Comparison of ENCODE assay signal across 28 cellular contexts in genomic region chr10:130498934-130499333, GRCh38.
"Had no signal": no experiment of that assay in that cellular context is flagged by ENCODE, and none has a peak within 500 bp of the region (broad histone marks: within the 10 kb centered on the region; RNA-seq: fewer than 3 reads in every experiment).

No MANE protein-coding gene starts in this region.

- H3K36me3 ChIP-seq: gastroesophageal sphincter, heart left ventricle, lower lobe of right lung, prostate gland, right atrium auricular region, sigmoid colon, thoracic aorta, tibial nerve, upper lobe of left lung, uterus had no signal

- H3K9me3 ChIP-seq: lower lobe of right lung, prostate gland, thoracic aorta, upper lobe of left lung, uterus had no signal

- ATAC-seq: esophagus mucosa; foreskin keratinocyte; gastroesophageal sphincter; heart left ventricle; left colon; left ventricle myocardium superior; lower lobe of right lung; natural killer cell; stimulated activated effector memory CD8-positive, alpha-beta T cell treated with anti-CD3 and anti-CD28 coated beads, Interleukin-12 subunit alpha, Interleukin-12 subunit beta, amount 100 ng/mL, for 72 hours had no signal

- H3K4me3 ChIP-seq: gastroesophageal sphincter, heart left ventricle, lower lobe of right lung, prostate gland, right atrium auricular region, sigmoid colon, thoracic aorta, tibial nerve, upper lobe of left lung, uterus had no signal

- H3K27me3 ChIP-seq: foreskin keratinocyte, heart left ventricle, right atrium auricular region, sigmoid colon, tibial nerve, upper lobe of left lung, uterus had no signal

- H3K36me3 Mint-ChIP-seq: natural killer cell; stimulated activated effector memory CD8-positive, alpha-beta T cell treated with anti-CD3 and anti-CD28 coated beads, Interleukin-12 subunit alpha, Interleukin-12 subunit beta, amount 100 ng/mL, for 72 hours had no signal

- H3K27ac Mint-ChIP-seq: endodermal cell; natural killer cell; stimulated activated effector memory CD8-positive, alpha-beta T cell treated with anti-CD3 and anti-CD28 coated beads, Interleukin-12 subunit alpha, Interleukin-12 subunit beta, amount 100 ng/mL, for 72 hours had no signal

- H3K9me3 Mint-ChIP-seq: natural killer cell; stimulated activated effector memory CD8-positive, alpha-beta T cell treated with anti-CD3 and anti-CD28 coated beads, Interleukin-12 subunit alpha, Interleukin-12 subunit beta, amount 100 ng/mL, for 72 hours had no signal

- H3K27ac ChIP-seq: epithelial cell of prostate, foreskin keratinocyte, gastroesophageal sphincter, heart left ventricle, lower lobe of right lung, parathyroid adenoma, prostate gland, right atrium auricular region, sigmoid colon, thoracic aorta, tibial nerve, upper lobe of left lung, uterus had no signal

- H3K4me3 Mint-ChIP-seq: endodermal cell; natural killer cell; stimulated activated effector memory CD8-positive, alpha-beta T cell treated with anti-CD3 and anti-CD28 coated beads, Interleukin-12 subunit alpha, Interleukin-12 subunit beta, amount 100 ng/mL, for 72 hours had no signal

- H3K4me1 ChIP-seq: foreskin keratinocyte, gastroesophageal sphincter, heart left ventricle, lower lobe of right lung, parathyroid adenoma, prostate gland, right atrium auricular region, sigmoid colon, tibial nerve, upper lobe of left lung, uterus had no signal

- DNase-seq: central memory CD4-positive, alpha-beta T cell; cortex of kidney; endodermal cell; foreskin keratinocyte; hippocampal formation; kidney glomerular epithelial cell; left colon; lower lobe of right lung; natural killer cell; occipital lobe; sigmoid colon; stimulated activated CD4-positive, alpha-beta T cell treated with anti-CD3 and anti-CD28 coated beads, Interleukin-2, amount 100 ng/mL, for 24 hours; stimulated activated CD4-positive, alpha-beta T cell treated with anti-CD3 and anti-CD28 coated beads, Interleukin-4, amount 100 ng/mL, for 24 hours; stimulated activated naive CD4-positive, alpha-beta T cell treated with Interleukin-2 at 50 U/mL for 16 hours; substantia nigra; uterus had no signal

- H3K4me1 Mint-ChIP-seq: endodermal cell; natural killer cell; stimulated activated effector memory CD8-positive, alpha-beta T cell treated with anti-CD3 and anti-CD28 coated beads, Interleukin-12 subunit alpha, Interleukin-12 subunit beta, amount 100 ng/mL, for 72 hours had no signal
